30 cellular contexts compared by ENCODE assay signal in genomic region chrX:112313201-112313600, GRCh38.
"Had no signal": no experiment of that assay in that cellular context is flagged by ENCODE, and none has a peak within 500 bp of the region (broad histone marks: within the 10 kb centered on the region; RNA-seq: fewer than 3 reads in every experiment).

No MANE protein-coding gene starts in this region.

- FAIRE-seq: colon, TTC549 had no signal

- H3K9me3 ChIP-seq: adrenal gland, body of pancreas, breast epithelium had no signal

- DNase-seq: activated B cell treated with CpG ODN at 0.5 μM for 24 hours; activated CD4-positive, alpha-beta memory T cell treated with anti-CD3 and anti-CD28 coated beads for 36 hours; activated CD4-positive, alpha-beta T cell treated with anti-CD3 and anti-CD28 coated beads for 4 hours; activated CD4-positive, alpha-beta T cell treated with anti-CD3 and anti-CD28 coated beads, Interleukin-2, amount 10 ng/mL, durations not matched to agents 24 days and 14 days; activated CD4-positive, alpha-beta T cell treated with anti-CD3 and anti-CD28 coated beads, Interleukin-2, amount 50 U/mL, for 1 hour; activated CD4-positive, alpha-beta T cell treated with anti-CD3 and anti-CD28 coated beads, Interleukin-2, amount 50 U/mL, for 4 hours; activated CD4-positive, CD25-positive, alpha-beta regulatory T cell treated with anti-CD3 and anti-CD28 coated beads, Interleukin-2, amount 50 U/mL, for 72 hours; activated CD8-positive, alpha-beta memory T cell treated with anti-CD3 and anti-CD28 coated beads, Interleukin-2, amount 50 U/mL, for 4 hours; activated CD8-positive, alpha-beta T cell treated with anti-CD3 and anti-CD28 coated beads for 36 hours; activated effector memory CD4-positive, alpha-beta T cell treated with Interleukin-2 at 50 U/mL for 16 hours; activated gamma-delta T cell; activated naive CD4-positive, alpha-beta T cell; activated naive CD4-positive, alpha-beta T cell treated with anti-CD3 and anti-CD28 coated beads for 36 hours; activated naive CD4-positive, alpha-beta T cell treated with anti-CD3 and anti-CD28 coated beads, Interleukin-2, amount 50 U/mL, for 16 hours; activated naive CD8-positive, alpha-beta T cell treated with anti-CD3 and anti-CD28 coated beads for 36 hours; activated T-cell treated with anti-CD3 and anti-CD28 coated beads, Interleukin-2, amount 50 U/mL, for 24 hours; activated T-cell treated with anti-CD3 and anti-CD28 coated beads, Interleukin-2, amount 50 U/mL, for 48 hours; adrenal gland; amniotic stem cell; aorta; body of pancreas; brain microvascular endothelial cell; central memory CD4-positive, alpha-beta T cell; T-helper 2 cell; T-helper 9 cell had no signal

- H3K27ac ChIP-seq: adrenal gland, body of pancreas, brain microvascular endothelial cell, breast epithelium, VCaP had no signal

- H3K27me3 ChIP-seq: adrenal gland, body of pancreas, brain microvascular endothelial cell had no signal

- H3K4me1 ChIP-seq: adrenal gland, body of pancreas, breast epithelium had no signal

- H3K4me3 ChIP-seq: adrenal gland, body of pancreas, breast epithelium had no signal

- H3K36me3 ChIP-seq: adrenal gland, brain microvascular endothelial cell, breast epithelium had no signal

- ATAC-seq: activated CD8-positive, alpha-beta T cell treated with anti-CD3 and anti-CD28 coated beads for 36 hours; activated naive CD4-positive, alpha-beta T cell treated with anti-CD3 and anti-CD28 coated beads, Interleukin-2, amount 50 U/mL, for 72 hours; body of pancreas had no signal
